1 cellular context compared by ENCODE assay signal in the genomic region with DNA sequence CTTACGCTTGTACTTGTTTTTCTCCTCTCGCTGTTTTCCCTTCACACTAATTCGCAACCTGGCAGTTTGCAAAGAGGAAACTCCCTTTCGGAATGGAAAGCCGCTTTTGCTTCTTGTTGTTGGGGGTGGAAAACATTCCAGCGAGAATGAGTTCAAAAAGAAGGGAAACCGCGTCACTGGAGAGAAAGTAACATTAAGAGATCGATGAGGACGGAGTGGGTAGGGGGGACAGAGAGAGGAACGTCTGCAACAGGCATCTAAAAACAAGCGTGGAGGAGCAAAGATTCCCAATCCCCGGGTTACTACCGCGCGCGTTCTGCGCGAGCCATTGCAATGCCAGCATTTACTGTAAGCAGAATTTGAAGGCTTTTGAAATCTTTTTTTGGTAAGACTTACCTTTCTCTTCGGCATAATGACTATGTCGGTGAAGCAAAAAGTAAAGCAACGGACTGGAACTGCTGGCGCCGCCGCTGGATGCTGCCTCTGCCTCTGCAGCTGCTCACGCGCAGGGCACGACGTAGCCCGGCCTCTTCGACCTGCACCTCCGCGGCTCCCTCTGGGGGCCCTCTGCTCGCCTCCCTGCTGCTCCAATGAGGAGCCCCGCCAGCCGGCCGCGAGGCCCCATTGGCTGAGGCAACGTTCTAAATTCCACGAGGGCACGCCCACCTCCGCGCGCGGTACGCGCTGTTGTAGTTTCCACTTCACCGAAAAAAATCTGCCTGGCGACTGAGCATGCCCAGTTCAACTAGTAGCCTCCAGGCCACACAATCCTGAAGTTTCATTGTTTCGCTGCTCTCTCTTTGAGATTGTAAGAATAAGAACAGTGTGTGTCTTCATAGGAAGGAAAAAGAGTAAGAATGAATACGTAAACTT.
TF ChIP-seq lines count a peak whose summit lies in the region.

Gene HMGN3, minus strand, starts transcription at position 533 of the 873 bp plus-strand sequence.

TF ChIP-seq in K562, 482 proteins besides CTCF, POLR2A, EP300 and RAD21 (continued from another document and continues in another):
- TF ChIP-seq ZBTB9 (CRISPR knock-in tag; IDR thresholded peaks at IDR 0.05) (0 out of 2 replicates have a peak, but pooled peaks have one; percentile 38), ERF (CRISPR knock-in tag; IDR thresholded peaks at IDR 0.05) (no peak), ZNF830 (CRISPR knock-in tag; IDR thresholded peaks at IDR 0.05) (no peak), RNF2 (IDR thresholded peaks at IDR 0.05) (peak; percentile 65; the same call in 1 of the 2 replicates), SMAD2 (IDR thresholded peaks at IDR 0.05; ENCODE audit: low read depth, low read length) (no peak), ZNF639 (CRISPR knock-in tag; conservative IDR thresholded peaks at IDR 0.05 in 1 of 2, IDR thresholded peaks at IDR 0.05 in 1 of 2) (0 out of 4 replicates have a peak, but pooled peaks of 1 of the 2 experiments have one; percentile 32), RREB1 (CRISPR knock-in tag; IDR thresholded peaks at IDR 0.05) (no peak), SP1 (CRISPR knock-in tag; IDR thresholded peaks at IDR 0.05) (peak; percentile 60; the same call in 1 of the 2 replicates), ZNF512 (tag; IDR thresholded peaks at IDR 0.05) (peak; percentile 45), TCF7 (IDR thresholded peaks at IDR 0.05; ENCODE audit: borderline replicate concordance) (no peak), ZNF146 (CRISPR knock-in tag; IDR thresholded peaks at IDR 0.05; ENCODE audit: unreplicated experiment) (no peak), FOSL1 (tag; conservative IDR thresholded peaks at IDR 0.05) (no peak), SREBF1 (IDR thresholded peaks at IDR 0.05; ENCODE audit: borderline replicate concordance, low read depth, low read length) (no peak), NR1H2 (CRISPR knock-in tag; IDR thresholded peaks at IDR 0.05) (no peak), KLF13 (tag; IDR thresholded peaks at IDR 0.05; ENCODE audit: borderline replicate concordance, low read depth) (peak; percentile 39; the same call in 1 of the 2 replicates), HMGN3 (IDR thresholded peaks at IDR 0.05; ENCODE audit: borderline replicate concordance, extremely low read depth, insufficient read length, low read depth, low read length) (peak; percentile 61), NFYB (IDR thresholded peaks at IDR 0.05; ENCODE audit: extremely low read depth, insufficient read length) (peak; percentile 72), PYGO2 (tag; IDR thresholded peaks at IDR 0.05) (no peak), ZFP30 (CRISPR knock-in tag; IDR thresholded peaks at IDR 0.05; ENCODE audit: borderline replicate concordance) (no peak), FOXA1 (IDR thresholded peaks at IDR 0.05; ENCODE audit: borderline replicate concordance) (no peak), NR2C2 (CRISPR knock-in tag; IDR thresholded peaks at IDR 0.05) (no peak), NR2C2 (tag; IDR thresholded peaks at IDR 0.05) (peak; percentile 55), PURB (CRISPR knock-in tag; IDR thresholded peaks at IDR 0.05; ENCODE audit: low read depth) (no peak), ELF1 (tag; IDR thresholded peaks at IDR 0.05) (no peak), SAFB (IDR thresholded peaks at IDR 0.05; ENCODE audit: borderline replicate concordance, low read depth, low read length) (peak; percentile 34; the same call in 1 of the 2 replicates), CREB3L1 (IDR thresholded peaks at IDR 0.05; ENCODE audit: borderline replicate concordance, low read depth) (peak; percentile 60; the same call in 1 of the 2 replicates), MTA3 (IDR thresholded peaks at IDR 0.05; ENCODE audit: borderline replicate concordance) (peak; percentile 49), RNF219 (CRISPR knock-in tag; IDR thresholded peaks at IDR 0.05) (no peak), SREBF2 (CRISPR knock-in tag; IDR thresholded peaks at IDR 0.05) (0 out of 2 replicates have a peak, but pooled peaks have one; percentile 61)
- TF ChIP-seq, protein P1, sequence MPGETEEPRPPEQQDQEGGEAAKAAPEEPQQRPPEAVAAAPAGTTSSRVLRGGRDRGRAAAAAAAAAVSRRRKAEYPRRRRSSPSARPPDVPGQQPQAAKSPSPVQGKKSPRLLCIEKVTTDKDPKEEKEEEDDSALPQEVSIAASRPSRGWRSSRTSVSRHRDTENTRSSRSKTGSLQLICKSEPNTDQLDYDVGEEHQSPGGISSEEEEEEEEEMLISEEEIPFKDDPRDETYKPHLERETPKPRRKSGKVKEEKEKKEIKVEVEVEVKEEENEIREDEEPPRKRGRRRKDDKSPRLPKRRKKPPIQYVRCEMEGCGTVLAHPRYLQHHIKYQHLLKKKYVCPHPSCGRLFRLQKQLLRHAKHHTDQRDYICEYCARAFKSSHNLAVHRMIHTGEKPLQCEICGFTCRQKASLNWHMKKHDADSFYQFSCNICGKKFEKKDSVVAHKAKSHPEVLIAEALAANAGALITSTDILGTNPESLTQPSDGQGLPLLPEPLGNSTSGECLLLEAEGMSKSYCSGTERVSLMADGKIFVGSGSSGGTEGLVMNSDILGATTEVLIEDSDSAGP (CRISPR knock-in tag; IDR thresholded peaks at IDR 0.05), result no peak
- TF ChIP-seq, protein P2, sequence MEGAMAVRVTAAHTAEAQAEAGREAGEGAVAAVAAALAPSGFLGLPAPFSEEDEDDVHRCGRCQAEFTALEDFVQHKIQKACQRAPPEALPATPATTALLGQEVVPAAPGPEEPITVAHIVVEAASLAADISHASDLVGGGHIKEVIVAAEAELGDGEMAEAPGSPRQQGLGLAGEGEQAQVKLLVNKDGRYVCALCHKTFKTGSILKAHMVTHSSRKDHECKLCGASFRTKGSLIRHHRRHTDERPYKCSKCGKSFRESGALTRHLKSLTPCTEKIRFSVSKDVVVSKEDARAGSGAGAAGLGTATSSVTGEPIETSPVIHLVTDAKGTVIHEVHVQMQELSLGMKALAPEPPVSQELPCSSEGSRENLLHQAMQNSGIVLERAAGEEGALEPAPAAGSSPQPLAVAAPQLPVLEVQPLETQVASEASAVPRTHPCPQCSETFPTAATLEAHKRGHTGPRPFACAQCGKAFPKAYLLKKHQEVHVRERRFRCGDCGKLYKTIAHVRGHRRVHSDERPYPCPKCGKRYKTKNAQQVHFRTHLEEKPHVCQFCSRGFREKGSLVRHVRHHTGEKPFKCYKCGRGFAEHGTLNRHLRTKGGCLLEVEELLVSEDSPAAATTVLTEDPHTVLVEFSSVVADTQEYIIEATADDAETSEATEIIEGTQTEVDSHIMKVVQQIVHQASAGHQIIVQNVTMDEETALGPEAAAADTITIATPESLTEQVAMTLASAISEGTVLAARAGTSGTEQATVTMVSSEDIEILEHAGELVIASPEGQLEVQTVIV (CRISPR knock-in tag; IDR thresholded peaks at IDR 0.05; ENCODE audit: borderline replicate concordance), result no peak
- TF ChIP-seq, protein P3, sequence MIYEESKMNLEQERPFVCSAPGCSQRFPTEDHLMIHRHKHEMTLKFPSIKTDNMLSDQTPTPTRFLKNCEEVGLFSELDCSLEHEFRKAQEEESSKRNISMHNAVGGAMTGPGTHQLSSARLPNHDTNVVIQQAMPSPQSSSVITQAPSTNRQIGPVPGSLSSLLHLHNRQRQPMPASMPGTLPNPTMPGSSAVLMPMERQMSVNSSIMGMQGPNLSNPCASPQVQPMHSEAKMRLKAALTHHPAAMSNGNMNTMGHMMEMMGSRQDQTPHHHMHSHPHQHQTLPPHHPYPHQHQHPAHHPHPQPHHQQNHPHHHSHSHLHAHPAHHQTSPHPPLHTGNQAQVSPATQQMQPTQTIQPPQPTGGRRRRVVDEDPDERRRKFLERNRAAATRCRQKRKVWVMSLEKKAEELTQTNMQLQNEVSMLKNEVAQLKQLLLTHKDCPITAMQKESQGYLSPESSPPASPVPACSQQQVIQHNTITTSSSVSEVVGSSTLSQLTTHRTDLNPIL (CRISPR knock-in tag; IDR thresholded peaks at IDR 0.05), result no peak
